7 cellular contexts compared by ENCODE assay signal in genomic region chr12:89051065-89051677, GRCh38.
DNase-seq lines count a peak whose midpoint lies in the region; ATAC-seq, FAIRE-seq and TF ChIP-seq lines count a peak whose summit lies in the region.

No MANE protein-coding gene starts in this region.

- H3K9me1 ChIP-seq in keratinocyte (ENCODE audit: control insufficient read depth, extremely low read depth, insufficient read depth, low read length): no peaks in the 10 kb centered on the region

- no peaks in the 10 kb centered on the region for H3K27me3 ChIP-seq in breast epithelium
- no peaks in the 10 kb centered on the region for H3K27me3 ChIP-seq in keratinocyte (ENCODE audit: control insufficient read depth, extremely low read depth, insufficient read depth, low read length)
- H3K27me3 ChIP-seq in thyroid gland: no peaks in the 10 kb centered on the region

- peak; percentile 63 for DNase-seq in DMS53 treated with DMSO at 0.1 percent for 48 hours (lab: John Stamatoyannopoulos, UW; ENCODE audit: unreplicated experiment)
- DNase-seq in NCI-H82 treated with DMSO at 0.1 percent for 48 hours (lab: John Stamatoyannopoulos, UW; ENCODE audit: unreplicated experiment): peak; percentile 5
- no peak for DNase-seq in breast epithelium (ENCODE audit: low spot score in 2 of 2)
- no peak for DNase-seq in keratinocyte (ENCODE audit: low read depth, low spot score)
- peak in 1 of 2 donors; percentile 3 for DNase-seq in thyroid gland

- FAIRE-seq in keratinocyte (lab: Jason Lieb, UNC): peak; percentile 86

- H2AFZ ChIP-seq in keratinocyte (ENCODE audit: control insufficient read depth, low read length): no peak overlapping the region

- H4K20me1 ChIP-seq in keratinocyte (ENCODE audit: control insufficient read depth, extremely low read depth, insufficient read depth, low read length): no peaks in the 10 kb centered on the region

- dilution Hi-C loops in keratinocyte (cut with MboI; ENCODE audit: extremely low pct_ligation_motif_present, low sequenced_read_pairs): loop anchor here (25.0 kb wide), 2 partner anchors 286 to 411 kb away; no protein-coding TSS in a partner anchor

- TF ChIP-seq CTCF in breast epithelium (IDR thresholded peaks at IDR 0.05) (peak; percentile 66 to 93 (median 91)), keratinocyte (optimal IDR thresholded peaks at IDR 0.05 in 1 of 3, IDR thresholded peaks at IDR 0.05 in 1 of 3, conservative IDR thresholded peaks at IDR 0.05 in 1 of 3; ENCODE audit: extremely low read depth in 1 of 3, insufficient read depth in 2 of 3, low read length in 3 of 3) (peak; percentile 51 to 81 (median 72)), thyroid gland (IDR thresholded peaks at IDR 0.05) (peak; percentile 84 to 95 (median 88))

- no peaks in the 10 kb centered on the region for H3K36me3 ChIP-seq in breast epithelium
- no peaks in the 10 kb centered on the region for H3K36me3 ChIP-seq in keratinocyte (ENCODE audit: control insufficient read depth in 2 of 2, extremely low read depth in 1 of 2, insufficient read depth in 2 of 2, low read length in 2 of 2)
- no peaks in the 10 kb centered on the region for H3K36me3 ChIP-seq in thyroid gland

- H3K4me3 ChIP-seq in breast epithelium (no peak overlapping the region), keratinocyte (ENCODE audit: control insufficient read depth in 2 of 3, extremely low read depth in 1 of 3, insufficient read depth in 2 of 3, low read depth in 1 of 3, low read length in 3 of 3) (no peak overlapping the region), thyroid gland (replicated peaks in 1 of 3) (no peak overlapping the region)

- intact Hi-C loops in breast epithelium (cut with DNase I; ENCODE audit: low total_unique reads) (loop anchor here (10.0 kb wide), 1 partner anchor 404 kb away; no protein-coding TSS in a partner anchor), thyroid gland (cut with DNase I) (loop anchor here (5.0 kb wide), 1 partner anchor 411 kb away; no protein-coding TSS in a partner anchor)

- peak; percentile 79 for ATAC-seq in GM19351 (IDR thresholded peaks at IDR 0.05; ENCODE audit: unreplicated experiment)
- ATAC-seq in HG03565 (IDR thresholded peaks at IDR 0.05; ENCODE audit: unreplicated experiment): peak; percentile 82

- no peak overlapping the region for H3K4me2 ChIP-seq in keratinocyte (ENCODE audit: control insufficient read depth, extremely low read depth, insufficient read depth, low read depth, low read length)

- H3K9ac ChIP-seq in keratinocyte (ENCODE audit: control insufficient read depth, extremely low read depth, insufficient read depth, low read length): no peak overlapping the region

- 0 to 2% methylated on average over 2 of the region's 2 CpGs for WGBS in thyroid gland, 2 donors

- TF ChIP-seq POLR2A in breast epithelium (IDR thresholded peaks at IDR 0.05) (no peak), thyroid gland (IDR thresholded peaks at IDR 0.05) (no peak)

- H3K9me3 ChIP-seq in breast epithelium (no peaks in the 10 kb centered on the region), keratinocyte (ENCODE audit: control insufficient read depth, low read depth, low read length) (no peaks in the 10 kb centered on the region), thyroid gland (no peaks in the 10 kb centered on the region)

- H3K79me2 ChIP-seq in keratinocyte (ENCODE audit: control insufficient read depth, insufficient read depth, low read length): no peaks in the 10 kb centered on the region

- H3K4me1 ChIP-seq in breast epithelium: no peaks in the 10 kb centered on the region
- no peaks in the 10 kb centered on the region for H3K4me1 ChIP-seq in keratinocyte (ENCODE audit: control insufficient read depth, extremely low read depth, insufficient read depth, low read length)
- H3K4me1 ChIP-seq in thyroid gland: no peaks in the 10 kb centered on the region

- H3K27ac ChIP-seq in breast epithelium (no peak overlapping the region), keratinocyte (ENCODE audit: control insufficient read depth, insufficient read depth, low read length) (no peak overlapping the region), thyroid gland (no peak overlapping the region)

Comparison
In these comparisons a context has a peak if more than half of its experiments do, and no peak if none do; other contexts are left out.
1. DNase-seq: peak in DMS53 treated with DMSO at 0.1 percent for 48 hours (single experiment) and NCI-H82 treated with DMSO at 0.1 percent for 48 hours (single experiment); none in breast epithelium (0 of 2) and keratinocyte (single experiment).
2. Peak in every context shown above with its lines, with median percentiles within 50 percentile points of each other: CTCF ChIP-seq.